ENCODE assay signal across 9 cellular contexts in genomic region chr9:136225366-136225747, GRCh38.
A peak's percentile ranks its signal among the peaks of the same experiment; 100 is the strongest.
DNase-seq lines count a peak whose midpoint lies in the region; ATAC-seq lines count a peak whose summit lies in the region.
"Had no signal": no experiment of that assay in that cellular context is flagged by ENCODE, and none has a peak within 500 bp of the region (broad histone marks: within the 10 kb centered on the region; RNA-seq: fewer than 3 reads in every experiment).

No MANE protein-coding gene starts in this region.

- DNase-seq in germinal center (ENCODE audit: low spot score) (peak; percentile 84), amygdala (lab: John Stamatoyannopoulos, UW) (no peak), COR-L47 (lab: John Stamatoyannopoulos, UW) (no peak)
- DNase-seq in stimulated activated CD4-positive, alpha-beta T cell treated with anti-CD3 and anti-CD28 coated beads, Interleukin-15, amount 100 ng/mL, for 24 hours, result no peak
- DNase-seq in activated CD8-positive, alpha-beta memory T cell treated with anti-CD3 and anti-CD28 coated beads for 24 hours, result no peak
- DNase-seq: NCI-H1436 treated with DMSO at 0.1 percent for 48 hours had no signal

- peak; percentile 50 for ATAC-seq in GM18517 (IDR thresholded peaks at IDR 0.05; ENCODE audit: unreplicated experiment)
- ATAC-seq in GM21423 (IDR thresholded peaks at IDR 0.05; ENCODE audit: unreplicated experiment), result peak; percentile 63
- peak; percentile 41 for ATAC-seq in HG03442 (IDR thresholded peaks at IDR 0.05; ENCODE audit: unreplicated experiment)
